Comparison of ENCODE assay signal across 2 cellular contexts in the genomic region with DNA sequence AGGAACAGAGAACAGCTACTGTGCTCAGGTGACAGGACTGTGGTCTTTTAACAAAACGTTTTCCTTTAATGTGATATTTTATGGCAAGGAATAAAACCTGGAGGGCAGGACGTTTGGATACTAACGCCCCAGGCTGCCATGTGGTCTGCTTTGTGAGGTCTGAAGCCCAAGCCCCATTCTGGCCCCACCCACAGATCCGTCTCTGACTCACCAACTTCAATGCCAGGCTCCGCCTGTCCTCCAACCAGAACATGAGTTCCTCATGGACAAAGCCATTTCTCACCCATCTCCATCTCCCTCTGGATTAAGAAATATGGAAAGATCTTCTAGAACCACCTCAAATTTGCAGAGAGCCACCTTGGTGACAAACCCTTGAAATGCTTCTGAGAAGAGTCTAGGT.
TF ChIP-seq lines count a peak whose summit lies in the region.

No MANE protein-coding gene starts in this region.

TF ChIP-seq in SK-N-SH treated with all-trans-retinoic acid at 6 μM for 48 hours, 23 proteins besides CTCF, POLR2A, EP300 and RAD21 (continued from another document):
- TF ChIP-seq ARNTL (CRISPR knock-in tag; IDR thresholded peaks at IDR 0.05; ENCODE audit: borderline replicate concordance, low read depth) (no peak), ZFP3 (CRISPR knock-in tag; IDR thresholded peaks at IDR 0.05) (no peak), ZNF70 (CRISPR knock-in tag; IDR thresholded peaks at IDR 0.05) (no peak), OSR1 (CRISPR knock-in tag; IDR thresholded peaks at IDR 0.05) (no peak), CSDC2 (CRISPR knock-in tag; IDR thresholded peaks at IDR 0.05) (no peak), ZNF8 (CRISPR knock-in tag; IDR thresholded peaks at IDR 0.05) (no peak), ZFP30 (CRISPR knock-in tag; IDR thresholded peaks at IDR 0.05) (no peak), ZNF565 (CRISPR knock-in tag; conservative IDR thresholded peaks at IDR 0.05; ENCODE audit: low read depth) (no peak), BACH2 (CRISPR knock-in tag; IDR thresholded peaks at IDR 0.05; ENCODE audit: borderline replicate concordance) (no peak), ZC3H10 (CRISPR knock-in tag; IDR thresholded peaks at IDR 0.05) (no peak), CREB5 (CRISPR knock-in tag; IDR thresholded peaks at IDR 0.05; ENCODE audit: low read depth) (no peak), TCF4 (CRISPR knock-in tag; IDR thresholded peaks at IDR 0.05; ENCODE audit: borderline replicate concordance) (no peak)
- TF ChIP-seq, protein P1, sequence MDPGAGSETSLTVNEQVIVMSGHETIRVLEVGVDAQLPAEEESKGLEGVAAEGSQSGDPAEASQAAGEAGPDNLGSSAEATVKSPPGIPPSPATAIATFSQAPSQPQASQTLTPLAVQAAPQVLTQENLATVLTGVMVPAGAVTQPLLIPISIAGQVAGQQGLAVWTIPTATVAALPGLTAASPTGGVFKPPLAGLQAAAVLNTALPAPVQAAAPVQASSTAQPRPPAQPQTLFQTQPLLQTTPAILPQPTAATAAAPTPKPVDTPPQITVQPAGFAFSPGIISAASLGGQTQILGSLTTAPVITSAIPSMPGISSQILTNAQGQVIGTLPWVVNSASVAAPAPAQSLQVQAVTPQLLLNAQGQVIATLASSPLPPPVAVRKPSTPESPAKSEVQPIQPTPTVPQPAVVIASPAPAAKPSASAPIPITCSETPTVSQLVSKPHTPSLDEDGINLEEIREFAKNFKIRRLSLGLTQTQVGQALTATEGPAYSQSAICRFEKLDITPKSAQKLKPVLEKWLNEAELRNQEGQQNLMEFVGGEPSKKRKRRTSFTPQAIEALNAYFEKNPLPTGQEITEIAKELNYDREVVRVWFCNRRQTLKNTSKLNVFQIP (CRISPR knock-in tag; IDR thresholded peaks at IDR 0.05; ENCODE audit: borderline replicate concordance, low read depth), result no peak
- TF ChIP-seq, protein P2, sequence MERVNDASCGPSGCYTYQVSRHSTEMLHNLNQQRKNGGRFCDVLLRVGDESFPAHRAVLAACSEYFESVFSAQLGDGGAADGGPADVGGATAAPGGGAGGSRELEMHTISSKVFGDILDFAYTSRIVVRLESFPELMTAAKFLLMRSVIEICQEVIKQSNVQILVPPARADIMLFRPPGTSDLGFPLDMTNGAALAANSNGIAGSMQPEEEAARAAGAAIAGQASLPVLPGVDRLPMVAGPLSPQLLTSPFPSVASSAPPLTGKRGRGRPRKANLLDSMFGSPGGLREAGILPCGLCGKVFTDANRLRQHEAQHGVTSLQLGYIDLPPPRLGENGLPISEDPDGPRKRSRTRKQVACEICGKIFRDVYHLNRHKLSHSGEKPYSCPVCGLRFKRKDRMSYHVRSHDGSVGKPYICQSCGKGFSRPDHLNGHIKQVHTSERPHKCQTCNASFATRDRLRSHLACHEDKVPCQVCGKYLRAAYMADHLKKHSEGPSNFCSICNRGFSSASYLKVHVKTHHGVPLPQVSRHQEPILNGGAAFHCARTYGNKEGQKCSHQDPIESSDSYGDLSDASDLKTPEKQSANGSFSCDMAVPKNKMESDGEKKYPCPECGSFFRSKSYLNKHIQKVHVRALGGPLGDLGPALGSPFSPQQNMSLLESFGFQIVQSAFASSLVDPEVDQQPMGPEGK (CRISPR knock-in tag; IDR thresholded peaks at IDR 0.05; ENCODE audit: borderline replicate concordance), result no peak
- TF ChIP-seq, protein P3, sequence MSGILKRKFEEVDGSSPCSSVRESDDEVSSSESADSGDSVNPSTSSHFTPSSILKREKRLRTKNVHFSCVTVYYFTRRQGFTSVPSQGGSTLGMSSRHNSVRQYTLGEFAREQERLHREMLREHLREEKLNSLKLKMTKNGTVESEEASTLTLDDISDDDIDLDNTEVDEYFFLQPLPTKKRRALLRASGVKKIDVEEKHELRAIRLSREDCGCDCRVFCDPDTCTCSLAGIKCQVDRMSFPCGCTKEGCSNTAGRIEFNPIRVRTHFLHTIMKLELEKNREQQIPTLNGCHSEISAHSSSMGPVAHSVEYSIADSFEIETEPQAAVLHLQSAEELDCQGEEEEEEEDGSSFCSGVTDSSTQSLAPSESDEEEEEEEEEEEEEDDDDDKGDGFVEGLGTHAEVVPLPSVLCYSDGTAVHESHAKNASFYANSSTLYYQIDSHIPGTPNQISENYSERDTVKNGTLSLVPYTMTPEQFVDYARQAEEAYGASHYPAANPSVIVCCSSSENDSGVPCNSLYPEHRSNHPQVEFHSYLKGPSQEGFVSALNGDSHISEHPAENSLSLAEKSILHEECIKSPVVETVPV (CRISPR knock-in tag; IDR thresholded peaks at IDR 0.05), result no peak

TF ChIP-seq in SK-N-SH, 30 proteins besides CTCF, POLR2A, EP300 and RAD21 (continued from another document):
- TF ChIP-seq REST (IDR thresholded peaks at IDR 0.05; ENCODE audit: low read depth, low read length) (no peak), TAF1 (IDR thresholded peaks at IDR 0.05; ENCODE audit: borderline replicate concordance, low read depth, low read length) (no peak), FOXJ3 (CRISPR knock-in tag; IDR thresholded peaks at IDR 0.05) (no peak), RFX5 (IDR thresholded peaks at IDR 0.05; ENCODE audit: low read length) (no peak), TEAD4 (IDR thresholded peaks at IDR 0.05; ENCODE audit: borderline replicate concordance, insufficient read depth) (no peak), RXRA (IDR thresholded peaks at IDR 0.05; ENCODE audit: borderline replicate concordance, low read depth) (no peak)
- TF ChIP-seq, protein P4, sequence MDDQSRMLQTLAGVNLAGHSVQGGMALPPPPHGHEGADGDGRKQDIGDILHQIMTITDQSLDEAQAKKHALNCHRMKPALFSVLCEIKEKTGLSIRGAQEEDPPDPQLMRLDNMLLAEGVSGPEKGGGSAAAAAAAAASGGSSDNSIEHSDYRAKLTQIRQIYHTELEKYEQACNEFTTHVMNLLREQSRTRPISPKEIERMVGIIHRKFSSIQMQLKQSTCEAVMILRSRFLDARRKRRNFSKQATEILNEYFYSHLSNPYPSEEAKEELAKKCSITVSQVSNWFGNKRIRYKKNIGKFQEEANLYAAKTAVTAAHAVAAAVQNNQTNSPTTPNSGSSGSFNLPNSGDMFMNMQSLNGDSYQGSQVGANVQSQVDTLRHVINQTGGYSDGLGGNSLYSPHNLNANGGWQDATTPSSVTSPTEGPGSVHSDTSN (IDR thresholded peaks at IDR 0.05), result no peak
TF ChIP-seq in SK-N-SH: peak in this region for 0.
